In genomic region chrX:77622233-77622632, GRCh38 we compare ENCODE assay signal across 18 cellular contexts.
DNase-seq lines count a peak whose midpoint lies in the region; ATAC-seq, FAIRE-seq and TF ChIP-seq lines count a peak whose summit lies in the region.
"Had no signal": no experiment of that assay in that cellular context is flagged by ENCODE, and none has a peak within 500 bp of the region (broad histone marks: within the 10 kb centered on the region; RNA-seq: fewer than 3 reads in every experiment).

No MANE protein-coding gene starts in this region.

- no peak for TF ChIP-seq RAD21 in HepG2 (CRISPR knock-in tag; IDR thresholded peaks at IDR 0.05)

- TF ChIP-seq POLR2A in right lobe of liver (IDR thresholded peaks at IDR 0.05) = no peak
- TF ChIP-seq POLR2A in HepG2 (IDR thresholded peaks at IDR 0.05; ENCODE audit: insufficient read depth in 1 of 2, low read depth in 2 of 2, low read length in 2 of 2) = no peak
- no peak for TF ChIP-seq POLR2A in tibial nerve (IDR thresholded peaks at IDR 0.05)

- H3K4me3 Mint-ChIP-seq in astrocyte (ENCODE audit: unreplicated experiment) = no peak overlapping the region
- H3K4me3 Mint-ChIP-seq in type B pancreatic cell = no peak overlapping the region

- intact Hi-C loops in right lobe of liver (cut with DNase I) (no loop called here), HepG2 (cut with micrococcal nuclease; ENCODE audit: unreplicated experiment) (no loop called here)

- H3K36me3 Mint-ChIP-seq in astrocyte (ENCODE audit: low read depth, unreplicated experiment) = no peaks in the 10 kb centered on the region
- peaks cover 19% of the 10 kb centered on the region for H3K36me3 Mint-ChIP-seq in type B pancreatic cell

- H3K4me2 ChIP-seq in HepG2 (ENCODE audit: low read depth, low read length) (no peak overlapping the region), astrocyte (ENCODE audit: low read length) (no peak overlapping the region)
- H3K4me2 ChIP-seq: BLaER1 treated with 17β-estradiol and CSF1 and Interleukin-3, amounts not matched to agents 10 nM and 100 nM had no signal

- H3K4me3 ChIP-seq in right lobe of liver (peak overlapping the region in 1 of 3 donors; percentile 12), HepG2 (replicated peaks in 1 of 3; ENCODE audit: insufficient read depth in 1 of 3, low read depth in 2 of 3, low read length in 3 of 3) (no peak overlapping the region), astrocyte (ENCODE audit: insufficient read depth, low read depth, low read length) (no peak overlapping the region), tibial nerve (no peak overlapping the region)
- H3K4me3 ChIP-seq: BLaER1 treated with 17β-estradiol and CSF1 and Interleukin-3, amounts not matched to agents 10 nM and 100 nM; K562 had no signal

- H3K9me3 ChIP-seq in right lobe of liver = no peaks in the 10 kb centered on the region
- H3K9me3 ChIP-seq in HepG2 (ENCODE audit: low read length) = no peaks in the 10 kb centered on the region
- H3K9me3 ChIP-seq in astrocyte (ENCODE audit: insufficient read depth, low read depth, low read length) = no peaks in the 10 kb centered on the region
- no peaks in the 10 kb centered on the region for H3K9me3 ChIP-seq in tibial nerve
- H3K9me3 ChIP-seq: BLaER1 treated with 17β-estradiol and CSF1 and Interleukin-3, amounts not matched to agents 10 nM and 100 nM had no signal

- FAIRE-seq in HepG2 (lab: Jason Lieb, UNC) = no peak
- FAIRE-seq in astrocyte (lab: Jason Lieb, UNC) = no peak
- FAIRE-seq: HTR-8/SVneo, K562 had no signal

- peak overlapping the region in 2 of 3 donors; percentile 20 to 41 for H3K27ac ChIP-seq in right lobe of liver
- no peak overlapping the region for H3K27ac ChIP-seq in HepG2 (ENCODE audit: extremely low read length, insufficient read depth, low read length)
- H3K27ac ChIP-seq in astrocyte (ENCODE audit: low read depth, low read length) = no peak overlapping the region
- H3K27ac ChIP-seq in tibial nerve = no peak overlapping the region
- H3K27ac ChIP-seq: BLaER1 treated with 17β-estradiol and CSF1 and Interleukin-3, amounts not matched to agents 10 nM and 100 nM; HL-60 had no signal

- no peak for TF ChIP-seq EP300 in HepG2 (IDR thresholded peaks at IDR 0.05; ENCODE audit: low read depth in 2 of 2, low read length in 2 of 2)
- no peak for TF ChIP-seq EP300 in HepG2 (CRISPR knock-in tag; IDR thresholded peaks at IDR 0.05; ENCODE audit: borderline replicate concordance)
- TF ChIP-seq EP300 in tibial nerve (IDR thresholded peaks at IDR 0.05) = no peak

- ATAC-seq in right lobe of liver (peak; percentile 34 to 70 (median 46)), HepG2 (no peak), left lobe of liver (peak; percentile 25), HG03108 (IDR thresholded peaks at IDR 0.05; ENCODE audit: unreplicated experiment) (no peak)
- ATAC-seq: HCT116, K562 had no signal

- no peak for DNase-seq in right lobe of liver
- no peak for DNase-seq in HepG2 (ENCODE audit: low spot score)
- DNase-seq in astrocyte (ENCODE audit: low read depth) = peak; percentile 0
- DNase-seq in left lobe of liver (ENCODE audit: low spot score) = no peak
- no peak for DNase-seq in type B pancreatic cell (ENCODE audit: extremely low spot score, unreplicated experiment)
- no peak for DNase-seq in tibial nerve (ENCODE audit: low spot score in 2 of 2)
- DNase-seq: MV-4-11; NCI-H1417 treated with DMSO at 0.1 percent for 48 hours; NCI-H1930; NCI-H69; NK-92 treated with Interleukin-12 subunit alpha and Interleukin-12 subunit beta, amount 100 ng/mL, for 24 hours; SHP77 had no signal

- TF ChIP-seq CTCF in right lobe of liver (IDR thresholded peaks at IDR 0.05) (no peak), HepG2 (CRISPR knock-in tag; IDR thresholded peaks at IDR 0.05) (no peak), astrocyte (IDR thresholded peaks at IDR 0.05; ENCODE audit: insufficient read depth, low read depth, low read length) (no peak), type B pancreatic cell (conservative IDR thresholded peaks at IDR 0.05) (no peak), tibial nerve (IDR thresholded peaks at IDR 0.05) (no peak)

- H4K20me1 ChIP-seq in HepG2 (ENCODE audit: insufficient read depth, low read length) (no peaks in the 10 kb centered on the region), astrocyte (ENCODE audit: insufficient read depth, low read length) (peaks cover 2% of the 10 kb centered on the region)

- H3K9ac ChIP-seq in HepG2 (ENCODE audit: insufficient read depth, low read depth, low read length) = no peak overlapping the region
- H3K9ac ChIP-seq in astrocyte (ENCODE audit: low read length) = no peak overlapping the region
- H3K9ac ChIP-seq: BLaER1 treated with 17β-estradiol and CSF1 and Interleukin-3, amounts not matched to agents 10 nM and 100 nM had no signal

- H3K27me3 ChIP-seq in right lobe of liver (no peaks in the 10 kb centered on the region), HepG2 (ENCODE audit: control insufficient read depth in 1 of 2, insufficient read depth in 2 of 2, low read length in 2 of 2) (no peaks in the 10 kb centered on the region), astrocyte (ENCODE audit: insufficient read depth, low read length) (no peaks in the 10 kb centered on the region), tibial nerve (no peaks in the 10 kb centered on the region)

- 40% methylated on average over 3 of the region's 3 CpGs for WGBS in right lobe of liver (ENCODE audit: insufficient coverage, low coverage, low lambda C conversion rate, missing lambda C conversion rate)
- 100% methylated on average over 3 of the region's 3 CpGs for WGBS in HepG2 (ENCODE audit: low lambda C conversion rate)
- WGBS in tibial nerve, 2 donors = 53 to 72% methylated on average over 3 of the region's 3 CpGs

- peaks cover 4% of the 10 kb centered on the region for H3K4me1 Mint-ChIP-seq in astrocyte (ENCODE audit: low read depth, unreplicated experiment)
- no peaks in the 10 kb centered on the region for H3K4me1 Mint-ChIP-seq in type B pancreatic cell (ENCODE audit: unreplicated experiment)

- H3K9me3 Mint-ChIP-seq in astrocyte (ENCODE audit: unreplicated experiment) = no peaks in the 10 kb centered on the region
- no peaks in the 10 kb centered on the region for H3K9me3 Mint-ChIP-seq in type B pancreatic cell

- BruUV-seq in HepG2 (replicated peaks; lab: Mats Ljungman, UMichigan) = no TSS peak

- CTCF ChIA-PET in HepG2 (lab: Yijun Ruan, JAX; ENCODE audit: low intra/inter-chr PET ratio, low total read pairs) = no interaction called here

- H3K36me3 ChIP-seq in right lobe of liver = no peaks in the 10 kb centered on the region
- no peaks in the 10 kb centered on the region; a peak in 1 of 5 replicates for H3K36me3 ChIP-seq in HepG2 (replicated peaks in 1 of 2; ENCODE audit: control insufficient read depth in 1 of 2, insufficient read depth in 2 of 2, low read length in 2 of 2)
- peaks cover 2% of the 10 kb centered on the region for H3K36me3 ChIP-seq in astrocyte (ENCODE audit: insufficient read depth, low read length)
- H3K36me3 ChIP-seq in tibial nerve = no peaks in the 10 kb centered on the region

- no peaks in the 10 kb centered on the region for H3K4me1 ChIP-seq in right lobe of liver
- H3K4me1 ChIP-seq in HepG2 (ENCODE audit: insufficient read depth, low read length) = no peaks in the 10 kb centered on the region
- H3K4me1 ChIP-seq in astrocyte (ENCODE audit: insufficient read depth, low read length) = no peaks in the 10 kb centered on the region
- H3K4me1 ChIP-seq in tibial nerve = peaks cover 0 to 8% (median 0%) of the 10 kb centered on the region in 4 donors
- H3K4me1 ChIP-seq: BLaER1 treated with 17β-estradiol and CSF1 and Interleukin-3, amounts not matched to agents 10 nM and 100 nM had no signal

- H3K79me2 ChIP-seq in HepG2 (ENCODE audit: insufficient read depth, low read length) (no peaks in the 10 kb centered on the region), astrocyte (ENCODE audit: insufficient read depth, low read length) (peaks cover 7% of the 10 kb centered on the region)

- H2AFZ ChIP-seq in HepG2 (ENCODE audit: low read length) (no peak overlapping the region), astrocyte (ENCODE audit: low read depth, low read length) (no peak overlapping the region)

- POLR2A ChIA-PET in HepG2 (lab: Yijun Ruan, JAX) = no interaction called here

- no peak overlapping the region for H3K27ac Mint-ChIP-seq in astrocyte (ENCODE audit: unreplicated experiment)
- H3K27ac Mint-ChIP-seq in type B pancreatic cell = no peak overlapping the region

- H3K27me3 Mint-ChIP-seq in astrocyte (ENCODE audit: low read depth, unreplicated experiment) (no peaks in the 10 kb centered on the region), type B pancreatic cell (no peaks in the 10 kb centered on the region)

- in situ Hi-C loops in HepG2 (cut with HindIII; ENCODE audit: extremely low pct_ligation_motif_present, low pct_unique_long_range_greater_than_20kb) = no loop called here

TF ChIP-seq in HepG2, 621 proteins besides CTCF, POLR2A, EP300 and RAD21:
- no peak for TF ChIP-seq CENPX (CRISPR knock-in tag; IDR thresholded peaks at IDR 0.05)
- TF ChIP-seq NCOA1 (CRISPR knock-in tag; IDR thresholded peaks at IDR 0.05) = no peak
- TF ChIP-seq, protein P1, sequence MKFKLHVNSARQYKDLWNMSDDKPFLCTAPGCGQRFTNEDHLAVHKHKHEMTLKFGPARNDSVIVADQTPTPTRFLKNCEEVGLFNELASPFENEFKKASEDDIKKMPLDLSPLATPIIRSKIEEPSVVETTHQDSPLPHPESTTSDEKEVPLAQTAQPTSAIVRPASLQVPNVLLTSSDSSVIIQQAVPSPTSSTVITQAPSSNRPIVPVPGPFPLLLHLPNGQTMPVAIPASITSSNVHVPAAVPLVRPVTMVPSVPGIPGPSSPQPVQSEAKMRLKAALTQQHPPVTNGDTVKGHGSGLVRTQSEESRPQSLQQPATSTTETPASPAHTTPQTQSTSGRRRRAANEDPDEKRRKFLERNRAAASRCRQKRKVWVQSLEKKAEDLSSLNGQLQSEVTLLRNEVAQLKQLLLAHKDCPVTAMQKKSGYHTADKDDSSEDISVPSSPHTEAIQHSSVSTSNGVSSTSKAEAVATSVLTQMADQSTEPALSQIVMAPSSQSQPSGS (CRISPR knock-in tag; IDR thresholded peaks at IDR 0.05) = no peak

Comparison
In these comparisons a context has a peak if more than half of its experiments do, and no peak if none do; other contexts are left out.
1. ATAC-seq: peak in right lobe of liver (4 of 4) and left lobe of liver (single experiment); none in HepG2 (single experiment) and HG03108 (single experiment).
2. H3K27ac ChIP-seq: peak in right lobe of liver (2 of 3); none in HepG2 (single experiment), astrocyte (single experiment) and tibial nerve (0 of 4).